Comparison of ENCODE assay signal across 4 cellular contexts in genomic region chr1:155193991-155194240, GRCh38. TPM values are rescaled to one million over a fixed set of nuclear protein-coding genes. Genes with fewer than 3 reads are reported as not detected.
DNase-seq lines count a peak whose midpoint lies in the region; ATAC-seq and TF ChIP-seq lines count a peak whose summit lies in the region.
"Not testable (repeated sequence)": the region's sequence is repeated elsewhere in the genome, so short reads cannot be mapped to it uniquely, and the experiment has no call there.

No MANE protein-coding gene starts in this region.

- H3K27ac ChIP-seq in Panc1 (ENCODE audit: low read length): peak overlapping the region; percentile 97
- H3K27ac ChIP-seq in cingulate gyrus (ENCODE audit: low read depth, low read length): peak overlapping the region; percentile 79
- H3K27ac ChIP-seq in uterus: peak overlapping the region; percentile 85 to 94

- intact Hi-C loops in Panc1 (cut with micrococcal nuclease; ENCODE audit: unreplicated experiment); uterus (cut with DNase I; ENCODE audit: low total_unique reads): not testable (repeated sequence)

- TF ChIP-seq POLR2A in uterus (IDR thresholded peaks at IDR 0.05): not testable (repeated sequence)

- H3K27me3 ChIP-seq in Panc1 (ENCODE audit: control insufficient read depth, insufficient read depth, low read length); mononuclear cell (ENCODE audit: insufficient read depth, low read length); uterus: not testable (repeated sequence)

- not testable (repeated sequence) for H3K9me3 ChIP-seq in Panc1 (ENCODE audit: control insufficient read depth, insufficient read depth, low read depth, low read length); mononuclear cell (ENCODE audit: low read depth, low read length); uterus

- not testable (repeated sequence) for BruUV-seq in Panc1 (replicated peaks; lab: Mats Ljungman, UMichigan)

- not testable (repeated sequence) for ATAC-seq in Panc1

- in situ Hi-C loops in Panc1 (cut with HindIII; ENCODE audit: low pct_unique_long_range_greater_than_20kb, low sequenced_read_pairs): not testable (repeated sequence)

- not testable (repeated sequence) for TF ChIP-seq CTCF in Panc1 (IDR thresholded peaks at IDR 0.05); uterus (IDR thresholded peaks at IDR 0.05)

- POLR2A ChIA-PET in Panc1 (lab: Charles Lee): interaction anchor here (0.6 to 2.6 kb wide), 6 partner anchors 14 to 103 kb away, joined by 3 to 18 read pairs (median 7); partner anchors contain the start of genes KRTCAP2, MTX1, THBS3 and TRIM46

- CTCF ChIA-PET in Panc1 (lab: Charles Lee): interaction anchor here (0.7 to 3.0 kb wide), 7 partner anchors 15 to 66 kb away, joined by 3 to 17 read pairs (median 4); partner anchors contain the start of genes KRTCAP2 and MTX1

- not testable (repeated sequence) for DNase-seq in Panc1 (ENCODE audit: low read depth, low spot score); uterus

- H3K4me3 ChIP-seq in Panc1 (ENCODE audit: low read depth in 2 of 2, low read length in 2 of 2) (peak overlapping the region; percentile 64 to 96), mononuclear cell (ENCODE audit: low read length) (peak overlapping the region; percentile 31), uterus (peak overlapping the region; percentile 46 to 55)

- H3K4me1 ChIP-seq in Panc1 (ENCODE audit: control insufficient read depth, insufficient read depth, low read length) (peaks cover 24% of the 10 kb centered on the region), mononuclear cell (ENCODE audit: insufficient read depth, low read length) (peaks cover 27% of the 10 kb centered on the region)
- not testable (repeated sequence) for H3K4me1 ChIP-seq in uterus

- not testable (repeated sequence) for H3K36me3 ChIP-seq in Panc1 (ENCODE audit: control insufficient read depth, insufficient read depth, low read length); uterus

RNA-seq across cellular contexts. Expression of gene THBS3, which starts 13.8 kb away (rescaled TPM):
- total RNA-seq in Panc1 (2021; ENCODE audit: unreplicated experiment): 35.9 TPM
- 40.8 TPM for polyA plus RNA-seq in Panc1 (2012; ENCODE audit: insufficient read length)
- 8.0 TPM for total RNA-seq in mononuclear cell
- total RNA-seq in uterus: 100 to 1,000 TPM in 1 of 4 donors, 10 to 100 TPM in 3; 11.8 to 101 (median 38.3) TPM

RNA-seq across cellular contexts. Expression of gene MTX1, which starts 14.6 kb away (rescaled TPM):
- 53.6 TPM for total RNA-seq in Panc1 (2021; ENCODE audit: unreplicated experiment)
- polyA plus RNA-seq in Panc1 (2012; ENCODE audit: insufficient read length): 87.4 TPM
- total RNA-seq in mononuclear cell: 16.1 TPM
- total RNA-seq in uterus: 10 to 100 TPM in 3 of 4 donors, 1 to 10 TPM in 1; 9.7 to 62.4 (median 26.0) TPM

RNA-seq across cellular contexts. Expression of gene TRIM46, which starts 20.3 kb away (rescaled TPM):
- total RNA-seq in Panc1 (2021; ENCODE audit: unreplicated experiment) (3.8 TPM), mononuclear cell (0.52 TPM), uterus (1 to 10 TPM in 3 of 4 donors, under 1 TPM in 1; 0.26 to 4.6 (median 2.5) TPM)
- 8.0 TPM for polyA plus RNA-seq in Panc1 (2012; ENCODE audit: insufficient read length)

RNA-seq across cellular contexts. Expression of gene KRTCAP2, which starts 20.8 kb away (rescaled TPM):
- 155 TPM for total RNA-seq in Panc1 (2021; ENCODE audit: unreplicated experiment)
- 207 TPM for polyA plus RNA-seq in Panc1 (2012; ENCODE audit: insufficient read length)
- total RNA-seq in mononuclear cell: 62.0 TPM
- total RNA-seq in uterus: 100 to 1,000 TPM in 1 of 4 donors, 10 to 100 TPM in 2, 1 to 10 TPM in 1; 1.5 to 200 (median 62.5) TPM

RNA-seq across cellular contexts. Expression of gene DPM3, which starts 53.6 kb away (rescaled TPM):
- 66.0 TPM for total RNA-seq in Panc1 (2021; ENCODE audit: unreplicated experiment)
- polyA plus RNA-seq in Panc1 (2012; ENCODE audit: insufficient read length): 89.1 TPM
- total RNA-seq in mononuclear cell: 14.0 TPM
- 10 to 100 TPM; 36.1 to 94.4 (median 85.4) TPM for total RNA-seq in uterus
